Comparison of ENCODE assay signal across 8 cellular contexts in genomic region chr5:178152491-178153444, GRCh38. TPM values are rescaled to one million over a fixed set of nuclear protein-coding genes. Genes with fewer than 3 reads are reported as not detected.
DNase-seq lines count a peak whose midpoint lies in the region; ATAC-seq and TF ChIP-seq lines count a peak whose summit lies in the region.

No MANE protein-coding gene starts in this region.

- peak overlapping the region; percentile 56 for H3K27ac ChIP-seq in effector memory CD4-positive, alpha-beta T cell (ENCODE audit: insufficient read depth, low read length, poor library complexity, severe bottlenecking)

- TF ChIP-seq CTCF in CD14-positive monocyte (IDR thresholded peaks at IDR 0.05) (no peak), Loucy (conservative IDR thresholded peaks at IDR 0.05; ENCODE audit: low read length) (no peak), neural crest cell (conservative IDR thresholded peaks at IDR 0.05) (no peak)

- H3K4me2 ChIP-seq in Loucy (ENCODE audit: low read depth, low read length, poor library complexity, severe bottlenecking) = peak overlapping the region; percentile 85

- peaks cover 0 to 3% (median 0%) of the 10 kb centered on the region in 7 donors for H3K9me3 Mint-ChIP-seq in CD14-positive monocyte
- H3K9me3 Mint-ChIP-seq in neural crest cell = no peaks in the 10 kb centered on the region

- peak overlapping the region; percentile 78 for H3K9ac ChIP-seq in Loucy (ENCODE audit: low read depth, low read length, poor library complexity, severe bottlenecking)

- DNase-seq in CD14-positive monocyte (ENCODE audit: low spot score) (no peak), neural crest cell (ENCODE audit: low read depth, low spot score) (no peak), UCSD-AML1 (lab: John Stamatoyannopoulos, UW; ENCODE audit: unreplicated experiment) (no peak), HEK293T (ENCODE audit: extremely low spot score) (no peak)
- no peak for DNase-seq in effector memory CD4-positive, alpha-beta T cell
- no peak for DNase-seq in stimulated activated naive CD4-positive, alpha-beta T cell treated with Interleukin-2 at 50 U/mL for 16 hours (lab: John Stamatoyannopoulos, UW)

- no peaks in the 10 kb centered on the region for H3K27me3 Mint-ChIP-seq in CD14-positive monocyte (ENCODE audit: low read depth in 3 of 3)
- peaks cover 5% of the 10 kb centered on the region for H3K27me3 Mint-ChIP-seq in neural crest cell (ENCODE audit: low read depth)

- peak overlapping the region; percentile 85 for H3K4me3 ChIP-seq in Loucy (ENCODE audit: low read length, poor library complexity, severe bottlenecking)
- H3K4me3 ChIP-seq in effector memory CD4-positive, alpha-beta T cell (ENCODE audit: insufficient read depth, low read depth, low read length, poor library complexity, severe bottlenecking) = peak overlapping the region; percentile 76

- intact Hi-C loops in CD14-positive monocyte (cut with micrococcal nuclease) = loop anchor here in 1 of 2 donors (5.0 kb wide), 1 partner anchor 850 kb away; the partner anchor contains the start of genes PRELID1 and RAB24

- H3F3A ChIP-seq in Loucy (ENCODE audit: low read depth) = no peaks in the 10 kb centered on the region

- POLR2A ChIA-PET in HEK293T (lab: Yijun Ruan, JAX) = interaction anchor here (0.6 to 2.4 kb wide), 10 partner anchors 9 to 77 kb away, joined by 3 to 13 read pairs (median 8); partner anchors contain the start of genes HNRNPAB and RMND5B

- peaks cover 7% of the 10 kb centered on the region; the same call in 1 of the 2 replicates for H3K36me3 ChIP-seq in Loucy (ENCODE audit: insufficient read depth, low read length)
- peaks cover 35% of the 10 kb centered on the region for H3K36me3 ChIP-seq in effector memory CD4-positive, alpha-beta T cell (ENCODE audit: control insufficient read depth, insufficient read depth, low read length)

- no peaks in the 10 kb centered on the region for H3K27me3 ChIP-seq in Loucy (ENCODE audit: insufficient read depth, low read length, poor library complexity, severe bottlenecking)
- no peaks in the 10 kb centered on the region for H3K27me3 ChIP-seq in effector memory CD4-positive, alpha-beta T cell (replicated peaks; ENCODE audit: control insufficient read depth, insufficient read depth, low read length, poor library complexity, severe bottlenecking)

- H3K36me3 Mint-ChIP-seq in CD14-positive monocyte = peaks cover 34 to 38% of the 10 kb centered on the region in 2 donors
- H3K36me3 Mint-ChIP-seq in neural crest cell (ENCODE audit: low read depth) = peaks cover 5% of the 10 kb centered on the region

- peaks cover 19% of the 10 kb centered on the region for H3K79me2 ChIP-seq in Loucy (ENCODE audit: insufficient read depth, low read length)

- H3K4me1 Mint-ChIP-seq in CD14-positive monocyte (peaks cover 17% of the 10 kb centered on the region), neural crest cell (peaks cover 22% of the 10 kb centered on the region)

- peaks cover 7% of the 10 kb centered on the region for H3K4me1 ChIP-seq in Loucy (ENCODE audit: insufficient read depth, low read length, poor library complexity, severe bottlenecking)
- H3K4me1 ChIP-seq in effector memory CD4-positive, alpha-beta T cell (ENCODE audit: control insufficient read depth, insufficient read depth, low read length, poor library complexity, severe bottlenecking) = peaks cover 10% of the 10 kb centered on the region

- H3K9me3 ChIP-seq in Loucy (ENCODE audit: insufficient read depth, low read depth, low read length) = no peaks in the 10 kb centered on the region
- H3K9me3 ChIP-seq in effector memory CD4-positive, alpha-beta T cell (ENCODE audit: control insufficient read depth, low read length) = no peaks in the 10 kb centered on the region

- H3K4me3 Mint-ChIP-seq in CD14-positive monocyte (peak overlapping the region; percentile 86 to 92), neural crest cell (peak overlapping the region; percentile 95)

- peak overlapping the region; percentile 65 to 91 (median 88) for H3K27ac Mint-ChIP-seq in CD14-positive monocyte
- peak overlapping the region; percentile 85 for H3K27ac Mint-ChIP-seq in neural crest cell (ENCODE audit: unreplicated experiment)

- no peaks in the 10 kb centered on the region for H3K9me2 ChIP-seq in Loucy (replicated peaks; ENCODE audit: low read depth, low read length)

- CTCF ChIA-PET in HEK293T (lab: Yijun Ruan, JAX) = interaction anchor here (0.6 to 6.9 kb wide), 4 partner anchors 10 to 127 kb away, joined by 3 to 30 read pairs (median 4); no protein-coding TSS in a partner anchor

- H2AFZ ChIP-seq in Loucy (ENCODE audit: low read length) = no peak overlapping the region

- H4K20me1 ChIP-seq in Loucy (ENCODE audit: insufficient read depth, low read length, poor library complexity, severe bottlenecking) = peaks cover 13% of the 10 kb centered on the region

- ATAC-seq in HG03159 (IDR thresholded peaks at IDR 0.05; ENCODE audit: unreplicated experiment) = no peak

TF ChIP-seq in HEK293T, 16 proteins besides CTCF, POLR2A, EP300 and RAD21:
- TF ChIP-seq CTBP1 (IDR thresholded peaks at IDR 0.05; ENCODE audit: borderline replicate concordance) (no peak), LEF1 (IDR thresholded peaks at IDR 0.05; ENCODE audit: borderline replicate concordance) (no peak), SUZ12 (IDR thresholded peaks at IDR 0.05) (no peak), ARNT (IDR thresholded peaks at IDR 0.05) (no peak), SP1 (IDR thresholded peaks at IDR 0.05) (no peak), NFRKB (IDR thresholded peaks at IDR 0.05) (no peak), FOXA1 (IDR thresholded peaks at IDR 0.05) (no peak), HDGF (IDR thresholded peaks at IDR 0.05; ENCODE audit: borderline replicate concordance) (no peak), TARDBP (IDR thresholded peaks at IDR 0.05) (no peak), L3MBTL2 (conservative IDR thresholded peaks at IDR 0.05) (no peak), FOXK2 (IDR thresholded peaks at IDR 0.05) (no peak), ELF4 (IDR thresholded peaks at IDR 0.05) (no peak), BHLHE40 (IDR thresholded peaks at IDR 0.05; ENCODE audit: borderline replicate concordance) (no peak), ZNF384 (IDR thresholded peaks at IDR 0.05) (no peak), FOXM1 (IDR thresholded peaks at IDR 0.05; ENCODE audit: borderline replicate concordance) (no peak)
- TF ChIP-seq, protein P1, sequence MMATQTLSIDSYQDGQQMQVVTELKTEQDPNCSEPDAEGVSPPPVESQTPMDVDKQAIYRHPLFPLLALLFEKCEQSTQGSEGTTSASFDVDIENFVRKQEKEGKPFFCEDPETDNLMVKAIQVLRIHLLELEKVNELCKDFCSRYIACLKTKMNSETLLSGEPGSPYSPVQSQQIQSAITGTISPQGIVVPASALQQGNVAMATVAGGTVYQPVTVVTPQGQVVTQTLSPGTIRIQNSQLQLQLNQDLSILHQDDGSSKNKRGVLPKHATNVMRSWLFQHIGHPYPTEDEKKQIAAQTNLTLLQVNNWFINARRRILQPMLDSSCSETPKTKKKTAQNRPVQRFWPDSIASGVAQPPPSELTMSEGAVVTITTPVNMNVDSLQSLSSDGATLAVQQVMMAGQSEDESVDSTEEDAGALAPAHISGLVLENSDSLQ (IDR thresholded peaks at IDR 0.05) = no peak

RNA-seq across cellular contexts. Expression of gene NHP2, which starts 0.9 kb away (rescaled TPM):
- polyA plus RNA-seq in CD14-positive monocyte = 100 to 1,000 TPM; 108 to 139 TPM
- total RNA-seq in neural crest cell = 169 and 174 TPM in 2 replicates

RNA-seq across cellular contexts. Expression of gene RMND5B, which starts 22.0 kb away (rescaled TPM):
- 10 to 100 TPM; 20.9 to 23.9 TPM for polyA plus RNA-seq in CD14-positive monocyte
- 42.4 and 43.5 TPM in 2 replicates for total RNA-seq in neural crest cell

RNA-seq across cellular contexts. Expression of gene GMCL2, which starts 34.4 kb away (rescaled TPM):
- not detected for polyA plus RNA-seq in CD14-positive monocyte
- not detected in 2 replicates for total RNA-seq in neural crest cell

RNA-seq across cellular contexts. Expression of gene N4BP3, which starts 39.4 kb away (rescaled TPM):
- not detected for polyA plus RNA-seq in CD14-positive monocyte
- total RNA-seq in neural crest cell = 1.3 and 1.4 TPM in 2 replicates

RNA-seq across cellular contexts. Expression of gene HNRNPAB, which starts 51.6 kb away (rescaled TPM):
- 10 to 100 TPM; 54.2 to 59.4 TPM for polyA plus RNA-seq in CD14-positive monocyte
- total RNA-seq in neural crest cell = 464 and 466 TPM in 2 replicates
